3 cellular contexts compared by ENCODE assay signal in the genomic region with DNA sequence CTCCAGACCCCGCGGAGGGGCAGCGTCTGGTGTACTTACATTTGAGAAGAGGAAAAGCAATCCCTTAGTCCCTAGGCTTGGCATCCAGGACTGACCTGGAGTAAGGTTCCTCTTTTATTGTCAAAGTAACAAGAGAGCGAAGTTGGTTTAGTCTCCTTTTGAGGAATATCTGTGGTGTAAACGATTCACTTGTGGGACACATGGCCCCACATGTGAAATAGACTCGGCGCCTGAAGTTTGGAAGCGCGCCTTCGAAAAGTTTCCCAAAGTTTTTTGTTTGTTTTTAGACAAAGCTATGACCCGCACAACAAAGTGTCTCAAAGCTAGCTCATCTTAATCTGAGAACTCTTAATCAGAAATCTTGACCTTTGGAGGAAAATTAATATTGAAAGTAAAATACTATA.
TF ChIP-seq lines count a peak whose summit lies in the region.

No MANE protein-coding gene starts in this region.

TF ChIP-seq in A549, 52 proteins besides CTCF, POLR2A, EP300 and RAD21 (continues in another document):
- TF ChIP-seq, protein P1, sequence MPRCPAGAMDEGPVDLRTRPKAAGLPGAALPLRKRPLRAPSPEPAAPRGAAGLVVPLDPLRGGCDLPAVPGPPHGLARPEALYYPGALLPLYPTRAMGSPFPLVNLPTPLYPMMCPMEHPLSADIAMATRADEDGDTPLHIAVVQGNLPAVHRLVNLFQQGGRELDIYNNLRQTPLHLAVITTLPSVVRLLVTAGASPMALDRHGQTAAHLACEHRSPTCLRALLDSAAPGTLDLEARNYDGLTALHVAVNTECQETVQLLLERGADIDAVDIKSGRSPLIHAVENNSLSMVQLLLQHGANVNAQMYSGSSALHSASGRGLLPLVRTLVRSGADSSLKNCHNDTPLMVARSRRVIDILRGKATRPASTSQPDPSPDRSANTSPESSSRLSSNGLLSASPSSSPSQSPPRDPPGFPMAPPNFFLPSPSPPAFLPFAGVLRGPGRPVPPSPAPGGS (IDR thresholded peaks at IDR 0.05) = no peak
- TF ChIP-seq, protein P2, sequence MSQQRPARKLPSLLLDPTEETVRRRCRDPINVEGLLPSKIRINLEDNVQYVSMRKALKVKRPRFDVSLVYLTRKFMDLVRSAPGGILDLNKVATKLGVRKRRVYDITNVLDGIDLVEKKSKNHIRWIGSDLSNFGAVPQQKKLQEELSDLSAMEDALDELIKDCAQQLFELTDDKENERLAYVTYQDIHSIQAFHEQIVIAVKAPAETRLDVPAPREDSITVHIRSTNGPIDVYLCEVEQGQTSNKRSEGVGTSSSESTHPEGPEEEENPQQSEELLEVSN (IDR thresholded peaks at IDR 0.05; ENCODE audit: borderline replicate concordance, low read depth) = no peak
- TF ChIP-seq ZFP36 (IDR thresholded peaks at IDR 0.05; ENCODE audit: borderline replicate concordance, partially characterized antibody) (no peak), MAZ (IDR thresholded peaks at IDR 0.05; ENCODE audit: borderline replicate concordance, low read depth, low read length) (no peak), CBX2 (IDR thresholded peaks at IDR 0.05; ENCODE audit: borderline replicate concordance, low read depth) (no peak), TP53 (CRISPR knock-in tag; IDR thresholded peaks at IDR 0.05) (no peak), CEBPB (IDR thresholded peaks at IDR 0.05) (no peak), HEYL (CRISPR knock-in tag; IDR thresholded peaks at IDR 0.05) (no peak)
- TF ChIP-seq, protein P3, sequence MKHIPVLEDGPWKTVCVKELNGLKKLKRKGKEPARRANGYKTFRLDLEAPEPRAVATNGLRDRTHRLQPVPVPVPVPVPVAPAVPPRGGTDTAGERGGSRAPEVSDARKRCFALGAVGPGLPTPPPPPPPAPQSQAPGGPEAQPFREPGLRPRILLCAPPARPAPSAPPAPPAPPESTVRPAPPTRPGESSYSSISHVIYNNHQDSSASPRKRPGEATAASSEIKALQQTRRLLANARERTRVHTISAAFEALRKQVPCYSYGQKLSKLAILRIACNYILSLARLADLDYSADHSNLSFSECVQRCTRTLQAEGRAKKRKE (CRISPR knock-in tag; IDR thresholded peaks at IDR 0.05; ENCODE audit: low read depth) = no peak
- TF ChIP-seq, protein P4, sequence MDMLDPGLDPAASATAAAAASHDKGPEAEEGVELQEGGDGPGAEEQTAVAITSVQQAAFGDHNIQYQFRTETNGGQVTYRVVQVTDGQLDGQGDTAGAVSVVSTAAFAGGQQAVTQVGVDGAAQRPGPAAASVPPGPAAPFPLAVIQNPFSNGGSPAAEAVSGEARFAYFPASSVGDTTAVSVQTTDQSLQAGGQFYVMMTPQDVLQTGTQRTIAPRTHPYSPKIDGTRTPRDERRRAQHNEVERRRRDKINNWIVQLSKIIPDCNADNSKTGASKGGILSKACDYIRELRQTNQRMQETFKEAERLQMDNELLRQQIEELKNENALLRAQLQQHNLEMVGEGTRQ (IDR thresholded peaks at IDR 0.05) = no peak

TF ChIP-seq in HCT116, 20 proteins besides CTCF, POLR2A, EP300 and RAD21:
- TF ChIP-seq YY1 (IDR thresholded peaks at IDR 0.05; ENCODE audit: extremely low read depth, insufficient replicate concordance, low read depth, low read length) = no peak
- no peak for TF ChIP-seq ELF1 (IDR thresholded peaks at IDR 0.05; ENCODE audit: borderline replicate concordance, low read depth)
- no peak for TF ChIP-seq JUND (IDR thresholded peaks at IDR 0.05)
- TF ChIP-seq CEBPB (IDR thresholded peaks at IDR 0.05; ENCODE audit: low read depth) = no peak
- TF ChIP-seq, protein P5, sequence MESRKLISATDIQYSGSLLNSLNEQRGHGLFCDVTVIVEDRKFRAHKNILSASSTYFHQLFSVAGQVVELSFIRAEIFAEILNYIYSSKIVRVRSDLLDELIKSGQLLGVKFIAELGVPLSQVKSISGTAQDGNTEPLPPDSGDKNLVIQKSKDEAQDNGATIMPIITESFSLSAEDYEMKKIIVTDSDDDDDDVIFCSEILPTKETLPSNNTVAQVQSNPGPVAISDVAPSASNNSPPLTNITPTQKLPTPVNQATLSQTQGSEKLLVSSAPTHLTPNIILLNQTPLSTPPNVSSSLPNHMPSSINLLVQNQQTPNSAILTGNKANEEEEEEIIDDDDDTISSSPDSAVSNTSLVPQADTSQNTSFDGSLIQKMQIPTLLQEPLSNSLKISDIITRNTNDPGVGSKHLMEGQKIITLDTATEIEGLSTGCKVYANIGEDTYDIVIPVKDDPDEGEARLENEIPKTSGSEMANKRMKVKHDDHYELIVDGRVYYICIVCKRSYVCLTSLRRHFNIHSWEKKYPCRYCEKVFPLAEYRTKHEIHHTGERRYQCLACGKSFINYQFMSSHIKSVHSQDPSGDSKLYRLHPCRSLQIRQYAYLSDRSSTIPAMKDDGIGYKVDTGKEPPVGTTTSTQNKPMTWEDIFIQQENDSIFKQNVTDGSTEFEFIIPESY (IDR thresholded peaks at IDR 0.05; ENCODE audit: extremely low read depth, insufficient replicate concordance, low read length) = no peak
- TF ChIP-seq SP1 (IDR thresholded peaks at IDR 0.05; ENCODE audit: low read depth) = no peak
- TF ChIP-seq ZNF274 (IDR thresholded peaks at IDR 0.05; ENCODE audit: low read depth, low read length) = no peak
- no peak for TF ChIP-seq SIN3A (IDR thresholded peaks at IDR 0.05; ENCODE audit: low read depth)
- no peak for TF ChIP-seq EZH2phosphoT487 (IDR thresholded peaks at IDR 0.05; ENCODE audit: borderline replicate concordance)
- TF ChIP-seq POLR2AphosphoS5 (IDR thresholded peaks at IDR 0.05; ENCODE audit: low read depth, low read length) = no peak
- TF ChIP-seq FOSL1 (IDR thresholded peaks at IDR 0.05; ENCODE audit: low read depth) = no peak
- TF ChIP-seq TCF7L2 (IDR thresholded peaks at IDR 0.05; ENCODE audit: borderline replicate concordance, extremely low read depth, insufficient read depth, insufficient read length) = no peak
- TF ChIP-seq SRF (IDR thresholded peaks at IDR 0.05; ENCODE audit: low read depth) = no peak
- TF ChIP-seq, protein P6, sequence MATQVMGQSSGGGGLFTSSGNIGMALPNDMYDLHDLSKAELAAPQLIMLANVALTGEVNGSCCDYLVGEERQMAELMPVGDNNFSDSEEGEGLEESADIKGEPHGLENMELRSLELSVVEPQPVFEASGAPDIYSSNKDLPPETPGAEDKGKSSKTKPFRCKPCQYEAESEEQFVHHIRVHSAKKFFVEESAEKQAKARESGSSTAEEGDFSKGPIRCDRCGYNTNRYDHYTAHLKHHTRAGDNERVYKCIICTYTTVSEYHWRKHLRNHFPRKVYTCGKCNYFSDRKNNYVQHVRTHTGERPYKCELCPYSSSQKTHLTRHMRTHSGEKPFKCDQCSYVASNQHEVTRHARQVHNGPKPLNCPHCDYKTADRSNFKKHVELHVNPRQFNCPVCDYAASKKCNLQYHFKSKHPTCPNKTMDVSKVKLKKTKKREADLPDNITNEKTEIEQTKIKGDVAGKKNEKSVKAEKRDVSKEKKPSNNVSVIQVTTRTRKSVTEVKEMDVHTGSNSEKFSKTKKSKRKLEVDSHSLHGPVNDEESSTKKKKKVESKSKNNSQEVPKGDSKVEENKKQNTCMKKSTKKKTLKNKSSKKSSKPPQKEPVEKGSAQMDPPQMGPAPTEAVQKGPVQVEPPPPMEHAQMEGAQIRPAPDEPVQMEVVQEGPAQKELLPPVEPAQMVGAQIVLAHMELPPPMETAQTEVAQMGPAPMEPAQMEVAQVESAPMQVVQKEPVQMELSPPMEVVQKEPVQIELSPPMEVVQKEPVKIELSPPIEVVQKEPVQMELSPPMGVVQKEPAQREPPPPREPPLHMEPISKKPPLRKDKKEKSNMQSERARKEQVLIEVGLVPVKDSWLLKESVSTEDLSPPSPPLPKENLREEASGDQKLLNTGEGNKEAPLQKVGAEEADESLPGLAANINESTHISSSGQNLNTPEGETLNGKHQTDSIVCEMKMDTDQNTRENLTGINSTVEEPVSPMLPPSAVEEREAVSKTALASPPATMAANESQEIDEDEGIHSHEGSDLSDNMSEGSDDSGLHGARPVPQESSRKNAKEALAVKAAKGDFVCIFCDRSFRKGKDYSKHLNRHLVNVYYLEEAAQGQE (IDR thresholded peaks at IDR 0.05; ENCODE audit: low read depth) = no peak

TF ChIP-seq in GM12891, 5 proteins besides CTCF, POLR2A, EP300 and RAD21:
- TF ChIP-seq TAF1 (IDR thresholded peaks at IDR 0.05; ENCODE audit: low read depth, low read length) (no peak), POU2F2 (IDR thresholded peaks at IDR 0.05; ENCODE audit: low read depth, low read length) (no peak), PAX5 (IDR thresholded peaks at IDR 0.05; ENCODE audit: insufficient read depth, low read length, severe bottlenecking) (no peak), POLR2AphosphoS5 (IDR thresholded peaks at IDR 0.05; ENCODE audit: low read depth, low read length) (no peak), SPI1 (IDR thresholded peaks at IDR 0.05; ENCODE audit: low read depth, low read length) (no peak)
